ENCODE assay signal across 3 cellular contexts in the genomic region with DNA sequence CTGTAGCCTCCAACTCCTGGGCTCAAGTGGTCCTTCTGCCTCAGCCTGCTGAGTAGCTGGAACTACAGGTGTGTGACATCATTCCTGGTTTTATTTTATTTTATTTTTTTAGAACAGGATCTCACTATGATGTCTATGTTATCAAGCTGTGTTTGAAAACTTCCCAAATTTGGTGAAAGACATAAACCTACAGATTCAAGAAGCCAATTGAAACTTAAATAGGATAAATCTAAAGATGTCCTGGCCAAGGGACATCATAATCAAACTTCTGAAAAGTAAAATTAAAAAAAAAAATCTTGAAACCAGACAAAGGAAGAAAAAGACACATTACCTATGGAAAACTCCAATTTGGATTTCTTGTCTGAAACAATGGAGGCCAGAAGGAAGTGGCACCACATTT.
"Had no signal": no experiment of that assay in that cellular context is flagged by ENCODE, and none has a peak within 500 bp of the region (broad histone marks: within the 10 kb centered on the region; RNA-seq: fewer than 3 reads in every experiment).

No MANE protein-coding gene starts in this region.

- H3K4me3 ChIP-seq: GM12878 had no signal

- DNase-seq: GDM1, GF-D8 had no signal
